12 cellular contexts compared by ENCODE assay signal in genomic region chrX:16155586-16155985, GRCh38. TPM values are rescaled to one million over a fixed set of nuclear protein-coding genes. Genes with fewer than 3 reads are reported as not detected.
"Had no signal": no experiment of that assay in that cellular context is flagged by ENCODE, and none has a peak within 500 bp of the region (broad histone marks: within the 10 kb centered on the region; RNA-seq: fewer than 3 reads in every experiment).

No MANE protein-coding gene starts in this region.

- ATAC-seq: activated CD8-positive, alpha-beta memory T cell treated with anti-CD3 and anti-CD28 coated beads, Interleukin-2, amount 10 ng/mL, durations not matched to agents 7 days and 5 days; activated naive CD4-positive, alpha-beta T cell treated with anti-CD3 and anti-CD28 coated beads, Interleukin-2, amount 50 U/mL, for 72 hours; effector memory CD8-positive, alpha-beta T cell had no signal

- DNase-seq: activated CD4-positive, alpha-beta T cell treated with anti-CD3 and anti-CD28 coated beads, Interleukin-2, amount 50 U/mL, for 48 hours; activated CD4-positive, CD25-positive, alpha-beta regulatory T cell treated with anti-CD3 and anti-CD28 coated beads, Interleukin-2, amount 50 U/mL, for 72 hours; activated CD8-positive, alpha-beta memory T cell treated with anti-CD3 and anti-CD28 coated beads, Interleukin-2, amount 10 ng/mL, durations not matched to agents 7 days and 5 days; activated effector memory CD4-positive, alpha-beta T cell treated with anti-CD3 and anti-CD28 coated beads, Interleukin-2, amount 50 U/mL, for 16 hours; activated T-cell treated with anti-CD3 and anti-CD28 coated beads, Interleukin-2, amount 50 U/mL, for 24 hours; amniotic stem cell; cortex of kidney; effector memory CD8-positive, alpha-beta T cell; kidney; mesendoderm had no signal

RNA-seq across cellular contexts. Expression of gene MAGEB17, which starts 11.7 kb away (rescaled TPM):
- polyA plus RNA-seq: liver had no signal

RNA-seq across cellular contexts. Expression of gene GRPR, which starts 32.2 kb away (rescaled TPM):
- polyA plus RNA-seq: liver had no signal
